In genomic region chr2:228657807-228658402, GRCh38 we compare ENCODE assay signal across 9 cellular contexts.
DNase-seq lines count a peak whose midpoint lies in the region; ATAC-seq, FAIRE-seq and TF ChIP-seq lines count a peak whose summit lies in the region.
"Had no signal": no experiment of that assay in that cellular context is flagged by ENCODE, and none has a peak within 500 bp of the region (broad histone marks: within the 10 kb centered on the region; RNA-seq: fewer than 3 reads in every experiment).

No MANE protein-coding gene starts in this region.

- POLR2A ChIA-PET in Caco-2 (lab: Charles Lee) (no interaction called here), PC-9 (lab: Charles Lee; ENCODE audit: unreplicated experiment) (no interaction called here)
- POLR2A ChIA-PET in CD4-positive, alpha-beta T cell (lab: Charles Lee) = no interaction called here

- H3K27me3 Mint-ChIP-seq in Caco-2 (ENCODE audit: insufficient read depth, unreplicated experiment) = peaks cover 3% of the 10 kb centered on the region
- no peaks in the 10 kb centered on the region for H3K27me3 Mint-ChIP-seq in CD4-positive, alpha-beta T cell
- H3K27me3 Mint-ChIP-seq: central memory CD8-positive, alpha-beta T cell had no signal

- H3K36me3 Mint-ChIP-seq in Caco-2 (ENCODE audit: insufficient read depth, unreplicated experiment) = no peaks in the 10 kb centered on the region
- H3K36me3 Mint-ChIP-seq in CD4-positive, alpha-beta T cell (ENCODE audit: low read depth) = no peaks in the 10 kb centered on the region

- peak in 1 of 2 experiments; percentile 12 for DNase-seq in Caco-2
- peak; percentile 1 to 41 for DNase-seq in PC-9
- DNase-seq in fibroblast of pulmonary artery (ENCODE audit: low read depth) = peak; percentile 59
- DNase-seq in small intestine = peak; percentile 40
- no peak for DNase-seq in CD4-positive, alpha-beta T cell
- DNase-seq in coronary artery (ENCODE audit: low spot score) = no peak

- H4K20me1 ChIP-seq in PC-9 (ENCODE audit: insufficient read depth) = no peaks in the 10 kb centered on the region

- CTCF ChIA-PET in Caco-2 (lab: Charles Lee) = interaction anchor here (0.6 to 0.9 kb wide), 2 partner anchors 185 to 609 kb away, joined by 3 to 4 read pairs; no protein-coding TSS in a partner anchor
- CTCF ChIA-PET in PC-9 (lab: Charles Lee) = interaction anchor here (0.5 to 1.0 kb wide), 2 partner anchors 610 to 982 kb away, joined by 3 read pairs; no protein-coding TSS in a partner anchor
- CTCF ChIA-PET in CD4-positive, alpha-beta T cell (lab: Charles Lee) = no interaction called here

- ATAC-seq in HG02798 (IDR thresholded peaks at IDR 0.05; ENCODE audit: poor library complexity, unreplicated experiment) (peak; percentile 37), GM19452 (IDR thresholded peaks at IDR 0.05; ENCODE audit: unreplicated experiment) (no peak)
- no peak for ATAC-seq in CD4-positive, alpha-beta T cell (ENCODE audit: poor library complexity)

- TF ChIP-seq CTCF in Caco-2 (IDR thresholded peaks at IDR 0.05; ENCODE audit: insufficient read depth in 1 of 2, low read depth in 1 of 2, low read length in 1 of 2, severe bottlenecking in 1 of 2, unreplicated experiment in 1 of 2) (peak; percentile 34 to 36), PC-9 (conservative IDR thresholded peaks at IDR 0.05) (peak; percentile 76), fibroblast of pulmonary artery (IDR thresholded peaks at IDR 0.05; ENCODE audit: low read length, missing control alignments) (peak; percentile 46), coronary artery (IDR thresholded peaks at IDR 0.05) (no peak)
- TF ChIP-seq CTCF in CD4-positive, alpha-beta T cell (IDR thresholded peaks at IDR 0.05) = no peak

- no peak overlapping the region for H2AFZ ChIP-seq in PC-9

- no peaks in the 10 kb centered on the region for H3K9me2 ChIP-seq in PC-9 (ENCODE audit: insufficient read depth)

- peaks cover 15% of the 10 kb centered on the region for H3K4me1 ChIP-seq in Caco-2
- 0 out of 2 replicates have a peak, but pooled peaks cover 4% of the 10 kb centered on the region for H3K4me1 ChIP-seq in PC-9 (replicated peaks; ENCODE audit: insufficient read depth)
- no peaks in the 10 kb centered on the region for H3K4me1 ChIP-seq in small intestine (ENCODE audit: control insufficient read depth in 2 of 2, insufficient read depth in 1 of 2, low read depth in 1 of 2, low read length in 1 of 2)

- BruUV-seq in Caco-2 (replicated peaks; lab: Mats Ljungman, UMichigan) (no TSS peak), PC-9 (replicated peaks; lab: Mats Ljungman, UMichigan) (no TSS peak)

- H3K27me3 ChIP-seq in Caco-2 (replicated peaks; ENCODE audit: control insufficient read depth, insufficient read depth, low read length) (no peaks in the 10 kb centered on the region), PC-9 (ENCODE audit: insufficient read depth, low read depth) (no peaks in the 10 kb centered on the region), small intestine (ENCODE audit: control insufficient read depth in 2 of 2, insufficient read depth in 2 of 2, low read length in 2 of 2) (no peaks in the 10 kb centered on the region)
- no peaks in the 10 kb centered on the region for H3K27me3 ChIP-seq in CD4-positive, alpha-beta T cell (ENCODE audit: control insufficient read depth, insufficient read depth, low read length)

- no peaks in the 10 kb centered on the region for H3F3A ChIP-seq in PC-9 (ENCODE audit: insufficient read depth, low read depth)

- H3K36me3 ChIP-seq in Caco-2 (ENCODE audit: control insufficient read depth, insufficient read depth, low read length) = no peaks in the 10 kb centered on the region
- no peaks in the 10 kb centered on the region for H3K36me3 ChIP-seq in PC-9 (ENCODE audit: low read depth)
- H3K36me3 ChIP-seq in small intestine (ENCODE audit: control insufficient read depth in 2 of 2, insufficient read depth in 2 of 2, low read length in 2 of 2) = no peaks in the 10 kb centered on the region

- no peak for FAIRE-seq in small intestine (lab: Jason Lieb, UNC)

- intact Hi-C loops in Caco-2 (cut with micrococcal nuclease; ENCODE audit: unreplicated experiment) = loop anchor here (1.0 to 10.0 kb wide), 6 partner anchors 40 to 766 kb away; no protein-coding TSS in a partner anchor
- intact Hi-C loops in PC-9 (cut with micrococcal nuclease; ENCODE audit: unreplicated experiment) = loop anchor here (1.0 to 10.0 kb wide), 6 partner anchors 256 to 1533 kb away; no protein-coding TSS in a partner anchor
- intact Hi-C loops in CD4-positive, alpha-beta T cell (cut with DNase I, micrococcal nuclease) = no loop called here

- H3K4me1 Mint-ChIP-seq in Caco-2 (ENCODE audit: low read depth, unreplicated experiment) = no peaks in the 10 kb centered on the region
- H3K4me1 Mint-ChIP-seq in CD4-positive, alpha-beta T cell (ENCODE audit: low read depth) = no peaks in the 10 kb centered on the region
- H3K4me1 Mint-ChIP-seq: central memory CD8-positive, alpha-beta T cell had no signal

- no peaks in the 10 kb centered on the region for H3K79me2 ChIP-seq in PC-9 (ENCODE audit: low read depth)

- H3K27ac Mint-ChIP-seq in Caco-2 (ENCODE audit: unreplicated experiment) = no peak overlapping the region
- H3K27ac Mint-ChIP-seq in CD4-positive, alpha-beta T cell = no peak overlapping the region

- no peaks in the 10 kb centered on the region for H3K9me3 Mint-ChIP-seq in Caco-2 (ENCODE audit: unreplicated experiment)
- no peaks in the 10 kb centered on the region for H3K9me3 Mint-ChIP-seq in CD4-positive, alpha-beta T cell

- WGBS in small intestine, 3 donors = 34 to 60% (median 44%) methylated on average over 6 of the region's 6 CpGs

- H3K4me3 ChIP-seq in Caco-2 (ENCODE audit: low read depth, low read length) (no peak overlapping the region), PC-9 (no peak overlapping the region), fibroblast of pulmonary artery (replicated peaks; ENCODE audit: low read depth, low read length) (no peak overlapping the region), small intestine (ENCODE audit: low read depth in 1 of 2, low read length in 2 of 2) (no peak overlapping the region), coronary artery (no peak overlapping the region)

- H3K27ac ChIP-seq in PC-9 (no peak overlapping the region), small intestine (ENCODE audit: low read depth in 1 of 2, low read length in 1 of 2) (no peak overlapping the region), coronary artery (no peak overlapping the region)
- no peak overlapping the region for H3K27ac ChIP-seq in CD4-positive, alpha-beta T cell (ENCODE audit: low read depth, low read length)

- no peaks in the 10 kb centered on the region for H3K9me3 ChIP-seq in Caco-2
- no peaks in the 10 kb centered on the region for H3K9me3 ChIP-seq in PC-9 (ENCODE audit: insufficient read depth, low read depth)
- H3K9me3 ChIP-seq in small intestine (ENCODE audit: control insufficient read depth, low read depth) = no peaks in the 10 kb centered on the region
- H3K9me3 ChIP-seq in CD4-positive, alpha-beta T cell (ENCODE audit: control insufficient read depth, low read length) = no peaks in the 10 kb centered on the region

- no peak overlapping the region for H3K4me3 Mint-ChIP-seq in Caco-2 (ENCODE audit: unreplicated experiment)
- no peak overlapping the region for H3K4me3 Mint-ChIP-seq in CD4-positive, alpha-beta T cell
- H3K4me3 Mint-ChIP-seq: central memory CD8-positive, alpha-beta T cell had no signal

- H3K4me2 ChIP-seq in PC-9 = no peak overlapping the region

Comparison
In these comparisons a context has a peak if more than half of its experiments do, and no peak if none do; other contexts are left out.
1. DNase-seq: peak in PC-9 (2 of 2), fibroblast of pulmonary artery (single experiment) and small intestine (single experiment); none in CD4-positive, alpha-beta T cell (0 of 10) and coronary artery (single experiment).
2. CTCF ChIP-seq: peak in Caco-2 (2 of 2), PC-9 (single experiment) and fibroblast of pulmonary artery (single experiment); none in CD4-positive, alpha-beta T cell (single experiment) and coronary artery (single experiment).
3. intact Hi-C loops: an anchor here in Caco-2 (1.0 to 10.0 kb wide) and PC-9 (1.0 to 10.0 kb wide); none called in CD4-positive, alpha-beta T cell.